9 cellular contexts compared by ENCODE assay signal in the genomic region with DNA sequence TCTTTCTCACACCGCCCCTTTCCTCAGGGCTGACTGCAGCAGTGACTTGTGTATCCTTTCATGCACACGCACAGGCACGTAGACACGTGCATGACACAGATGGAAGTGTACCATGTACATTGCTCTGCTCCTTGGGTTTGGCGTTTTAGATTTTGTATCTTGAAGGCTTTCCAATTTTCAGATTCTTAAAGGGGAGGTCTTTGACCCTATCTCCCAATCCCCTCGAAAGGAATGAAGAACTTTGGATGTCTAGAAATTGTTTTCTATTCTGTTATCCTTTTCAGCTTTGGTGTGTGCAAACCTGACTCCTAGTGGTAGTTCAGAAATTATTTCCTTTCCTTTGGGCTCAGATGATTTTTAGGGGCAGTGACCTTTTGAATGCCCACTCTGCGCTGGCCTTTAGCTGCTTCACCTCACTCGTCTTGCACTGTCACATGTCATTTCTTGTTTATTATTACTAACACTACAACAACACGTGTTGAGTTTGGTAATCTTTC.
DNase-seq lines count a peak whose midpoint lies in the region; ATAC-seq and TF ChIP-seq lines count a peak whose summit lies in the region.
"Had no signal": no experiment of that assay in that cellular context is flagged by ENCODE, and none has a peak within 500 bp of the region (broad histone marks: within the 10 kb centered on the region; RNA-seq: fewer than 3 reads in every experiment).

No MANE protein-coding gene starts in this region.

- TF ChIP-seq CTCF in LNCAP (IDR thresholded peaks at IDR 0.05) = peak; percentile 39
- TF ChIP-seq CTCF in cardiac fibroblast (IDR thresholded peaks at IDR 0.05; ENCODE audit: low read depth, low read length) = peak; percentile 51
- peak; percentile 56 for TF ChIP-seq CTCF in osteoblast (IDR thresholded peaks at IDR 0.05; ENCODE audit: extremely low read depth, low read depth, low read length)

- H3K4me2 ChIP-seq in osteoblast (ENCODE audit: insufficient read depth, low read length) = no peak overlapping the region

- no peaks in the 10 kb centered on the region for H3K9me3 ChIP-seq in osteoblast (ENCODE audit: low read depth, low read length)

- H3K79me2 ChIP-seq in osteoblast (ENCODE audit: insufficient read depth, low read length) = peaks cover 17% of the 10 kb centered on the region

- H3K27me3 ChIP-seq in osteoblast (ENCODE audit: insufficient read depth, low read length) = no peaks in the 10 kb centered on the region

- peak; percentile 40 for DNase-seq in ELR (ENCODE audit: low read depth)
- DNase-seq in cardiac fibroblast (ENCODE audit: low read depth in 2 of 2) = peak; percentile 36 to 39
- DNase-seq in osteoblast (ENCODE audit: insufficient read length, low spot score, missing footprints) = no peak
- no peak for DNase-seq in anterior cingulate cortex (lab: John Stamatoyannopoulos, UW)
- no peak for DNase-seq in CD1c-positive myeloid dendritic cell (ENCODE audit: extremely low spot score)
- no peak for DNase-seq in activated CD4-positive, alpha-beta T cell treated with anti-CD3 and anti-CD28 coated beads for 48 hours
- DNase-seq: NCI-H2081 treated with DMSO at 0.1 percent for 48 hours had no signal

- H3K4me1 ChIP-seq in osteoblast (ENCODE audit: insufficient read depth, low read length) = peaks cover 3% of the 10 kb centered on the region

- H3K4me3 ChIP-seq in cardiac fibroblast (replicated peaks in 1 of 2; ENCODE audit: low read depth in 2 of 2, low read length in 2 of 2) (no peak overlapping the region), osteoblast (ENCODE audit: insufficient read depth, low read length) (no peak overlapping the region)

- no peak for ATAC-seq in GM21423 (IDR thresholded peaks at IDR 0.05; ENCODE audit: unreplicated experiment)

- no peak overlapping the region for H3K27ac ChIP-seq in osteoblast (ENCODE audit: low read depth, low read length)

- no peak overlapping the region for H2AFZ ChIP-seq in osteoblast (ENCODE audit: low read length)

- H4K20me1 ChIP-seq in osteoblast (ENCODE audit: insufficient read depth, low read length) = peaks cover 4% of the 10 kb centered on the region

- H3K36me3 ChIP-seq in osteoblast (ENCODE audit: insufficient read depth, low read length) = no peaks in the 10 kb centered on the region

Comparison
In these comparisons a context has a peak if more than half of its experiments do, and no peak if none do; other contexts are left out.
1. DNase-seq: peak in ELR (single experiment) and cardiac fibroblast (2 of 2); none in osteoblast (single experiment), anterior cingulate cortex (0 of 58), CD1c-positive myeloid dendritic cell (single experiment) and activated CD4-positive, alpha-beta T cell treated with anti-CD3 and anti-CD28 coated beads for 48 hours (single experiment).
2. Peak in every context shown above with its lines, with median percentiles within 50 percentile points of each other: CTCF ChIP-seq.